ENCODE assay signal across 24 cellular contexts in the genomic region with DNA sequence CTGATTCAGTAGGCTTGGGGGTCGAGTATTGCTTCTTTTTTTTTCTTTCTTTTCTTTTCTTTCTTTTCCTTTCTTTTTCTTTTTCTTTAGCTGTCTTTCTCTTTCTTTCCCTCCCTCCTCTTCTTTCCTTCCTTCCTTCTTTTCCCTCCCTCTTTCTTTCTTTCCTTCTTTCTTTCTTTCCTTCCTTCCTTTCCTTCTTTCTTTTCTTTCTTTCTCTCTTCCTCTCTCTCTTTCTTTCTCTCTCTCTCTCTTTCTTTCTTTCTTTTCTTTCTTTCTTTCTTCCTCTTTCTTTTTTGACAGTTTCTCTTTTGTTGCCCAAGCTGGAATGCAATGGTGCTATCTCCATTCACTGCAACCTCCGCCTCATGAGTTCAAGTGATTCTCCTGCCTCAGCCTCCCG. TPM values are rescaled to one million over a fixed set of nuclear protein-coding genes. Genes with fewer than 3 reads are reported as not detected.
"Had no signal": no experiment of that assay in that cellular context is flagged by ENCODE, and none has a peak within 500 bp of the region (broad histone marks: within the 10 kb centered on the region; RNA-seq: fewer than 3 reads in every experiment).

No MANE protein-coding gene starts in this region.

- H3K4me3 Mint-ChIP-seq: IgD-negative memory B cell had no signal

- H3K36me3 Mint-ChIP-seq: IgD-negative memory B cell had no signal

- H3K9me3 Mint-ChIP-seq: IgD-negative memory B cell had no signal

- H3K9me3 ChIP-seq: Peyer's patch, SJSA1 had no signal

- H3K27me3 ChIP-seq: Peyer's patch, SJSA1 had no signal

- DNase-seq: KBM-7, MV-4-11, NCI-H1048, NCI-H1105, NCI-H1417, NCI-H1694, NCI-H187 treated with DMSO at 0.1 percent for 48 hours, NCI-H2029 treated with DMSO at 0.1 percent for 48 hours, NCI-H2171, NCI-H226, NCI-H446, NCI-H510A, NCI-H524 treated with DMSO at 0.1 percent for 48 hours, NCI-H774, Peyer's patch, SIG-M5 had no signal

- H3K27ac Mint-ChIP-seq: IgD-negative memory B cell had no signal

- H3K36me3 ChIP-seq: Peyer's patch, SJSA1 had no signal

- H3K4me1 ChIP-seq: Peyer's patch had no signal

- H3K4me3 ChIP-seq: Peyer's patch, SJSA1, SK-N-MC had no signal

- H3K27ac ChIP-seq: Peyer's patch, SJSA1, SK-N-MC had no signal

RNA-seq across cellular contexts. Expression of gene TM4SF4, which starts 36.0 kb away (rescaled TPM):
- total RNA-seq: HT1080; MCF 10A; Right ventricle myocardium inferior; RPMI7951; SJSA1; T-helper 1 cell treated with Interleukin-12 subunit alpha and Interleukin-12 subunit beta and Interleukin-4 antibody, amounts not matched to agents 30 ng/mL and 1 ng/mL, for 36 hours had no signal
